ENCODE assay signal across 1 cellular context in genomic region chr12:1592444-1593231, GRCh38.
TF ChIP-seq lines count a peak whose summit lies in the region.

No MANE protein-coding gene starts in this region.

TF ChIP-seq in HEK293, 187 proteins besides CTCF, POLR2A, EP300 and RAD21 (continued from another document):
- TF ChIP-seq KLF9 (tag by site-specific recombination; IDR thresholded peaks at IDR 0.05; ENCODE audit: low read depth) (peak; percentile 69), SP7 (tag by site-specific recombination; IDR thresholded peaks at IDR 0.05) (peak; percentile 97), ZNF48 (tag by site-specific recombination; IDR thresholded peaks at IDR 0.05) (no peak), ZNF660 (tag by site-specific recombination; IDR thresholded peaks at IDR 0.05) (peak; percentile 84), ZFP41 (tag by site-specific recombination; IDR thresholded peaks at IDR 0.05; ENCODE audit: borderline replicate concordance) (no peak)
TF ChIP-seq in HEK293: peak in this region for 68.
